1 cellular context compared by ENCODE assay signal in genomic region chr7:100088095-100088620, GRCh38.
TF ChIP-seq lines count a peak whose summit lies in the region.

No MANE protein-coding gene starts in this region.

TF ChIP-seq in HepG2, 621 proteins besides CTCF, POLR2A, EP300 and RAD21:
- 0 out of 2 replicates have a peak, but pooled peaks have one; percentile 5 for TF ChIP-seq BRD4 (CRISPR knock-in tag; IDR thresholded peaks at IDR 0.05)
- TF ChIP-seq AHDC1 (CRISPR knock-in tag; IDR thresholded peaks at IDR 0.05; ENCODE audit: borderline replicate concordance), result 0 out of 2 replicates have a peak, but pooled peaks have one; percentile 36
- no peak for TF ChIP-seq HOXA9 (CRISPR knock-in tag; IDR thresholded peaks at IDR 0.05; ENCODE audit: borderline replicate concordance)
- TF ChIP-seq ZNF724P (CRISPR knock-in tag; IDR thresholded peaks at IDR 0.05; ENCODE audit: borderline replicate concordance), result no peak
- TF ChIP-seq SAP130 (CRISPR knock-in tag; IDR thresholded peaks at IDR 0.05; ENCODE audit: low read depth), result no peak
- TF ChIP-seq ZNF124 (CRISPR knock-in tag; IDR thresholded peaks at IDR 0.05), result 0 out of 2 replicates have a peak, but pooled peaks have one; percentile 6
- TF ChIP-seq ZNF839 (CRISPR knock-in tag; IDR thresholded peaks at IDR 0.05; ENCODE audit: borderline replicate concordance), result 0 out of 2 replicates have a peak, but pooled peaks have one; percentile 3
- TF ChIP-seq ZFYVE20 (CRISPR knock-in tag; IDR thresholded peaks at IDR 0.05; ENCODE audit: borderline replicate concordance, low read depth), result no peak
- TF ChIP-seq ZNF816 (CRISPR knock-in tag; IDR thresholded peaks at IDR 0.05; ENCODE audit: borderline replicate concordance), result peak; percentile 7; the same call in 1 of the 2 replicates
- 0 out of 2 replicates have a peak, but pooled peaks have one; percentile 55 for TF ChIP-seq ZNF33A (CRISPR knock-in tag; IDR thresholded peaks at IDR 0.05; ENCODE audit: borderline replicate concordance)
